In the genomic region with DNA sequence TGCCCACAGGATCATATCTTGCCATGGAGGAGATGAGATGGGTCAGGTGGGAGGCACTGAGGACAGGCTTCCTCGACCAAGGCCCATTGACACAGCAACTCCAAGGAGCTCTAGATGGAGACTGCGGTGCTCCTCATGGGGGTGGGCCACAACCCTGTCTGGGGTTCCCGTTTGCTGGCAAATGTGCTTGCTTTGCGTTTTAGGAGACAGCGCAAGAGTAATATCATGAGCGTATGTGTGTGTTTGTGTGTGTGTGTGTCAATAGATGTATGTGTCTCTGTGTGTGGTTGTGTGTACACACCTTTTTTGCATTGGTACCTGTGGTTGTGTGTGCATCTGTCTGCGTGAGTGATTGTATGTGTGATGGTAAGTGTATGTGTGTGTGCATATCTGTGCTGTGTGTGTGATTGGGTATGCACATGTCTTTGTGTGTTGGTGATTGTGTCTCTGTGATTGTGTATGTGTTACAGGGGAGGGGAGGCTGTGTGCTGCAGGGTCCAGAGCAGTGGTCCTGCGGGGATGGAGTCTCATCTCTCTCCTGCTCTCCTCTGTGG, we compare ENCODE assay signal across 3 cellular contexts.
A peak's percentile ranks its signal among the peaks of the same experiment; 100 is the strongest.
TF ChIP-seq lines count a peak whose summit lies in the region.

No MANE protein-coding gene starts in this region.

TF ChIP-seq in HepG2, 621 proteins besides CTCF, POLR2A, EP300 and RAD21:
- TF ChIP-seq MAFK (conservative IDR thresholded peaks at IDR 0.05 in 1 of 2, IDR thresholded peaks at IDR 0.05 in 1 of 2; ENCODE audit: low read length in 2 of 2) (peak; percentile 69 to 71), SPEN (CRISPR knock-in tag; IDR thresholded peaks at IDR 0.05; ENCODE audit: low read depth) (no peak), ZNF550 (CRISPR knock-in tag; IDR thresholded peaks at IDR 0.05; ENCODE audit: borderline replicate concordance) (no peak), ZNF484 (CRISPR knock-in tag; IDR thresholded peaks at IDR 0.05; ENCODE audit: borderline replicate concordance, low read depth) (no peak), CREM (IDR thresholded peaks at IDR 0.05) (no peak), CREM (CRISPR knock-in tag; IDR thresholded peaks at IDR 0.05) (no peak), TGIF2 (CRISPR knock-in tag; IDR thresholded peaks at IDR 0.05) (no peak), IKZF1 (IDR thresholded peaks at IDR 0.05) (peak; percentile 55; the same call in 1 of the 2 replicates), MAFF (IDR thresholded peaks at IDR 0.05; ENCODE audit: low read depth, low read length) (peak; percentile 39; the same call in 1 of the 2 replicates), JDP2 (CRISPR knock-in tag; IDR thresholded peaks at IDR 0.05; ENCODE audit: borderline replicate concordance) (no peak), ZNF274 (CRISPR knock-in tag; IDR thresholded peaks at IDR 0.05) (no peak), KMT2B (CRISPR knock-in tag; IDR thresholded peaks at IDR 0.05) (no peak), MYNN (CRISPR knock-in tag; IDR thresholded peaks at IDR 0.05; ENCODE audit: low read depth) (no peak), ARNTL (CRISPR knock-in tag; IDR thresholded peaks at IDR 0.05) (no peak), IRX3 (CRISPR knock-in tag; IDR thresholded peaks at IDR 0.05; ENCODE audit: borderline replicate concordance, low read depth) (no peak), HES4 (CRISPR knock-in tag; IDR thresholded peaks at IDR 0.05; ENCODE audit: borderline replicate concordance) (no peak)
- TF ChIP-seq, protein P1, sequence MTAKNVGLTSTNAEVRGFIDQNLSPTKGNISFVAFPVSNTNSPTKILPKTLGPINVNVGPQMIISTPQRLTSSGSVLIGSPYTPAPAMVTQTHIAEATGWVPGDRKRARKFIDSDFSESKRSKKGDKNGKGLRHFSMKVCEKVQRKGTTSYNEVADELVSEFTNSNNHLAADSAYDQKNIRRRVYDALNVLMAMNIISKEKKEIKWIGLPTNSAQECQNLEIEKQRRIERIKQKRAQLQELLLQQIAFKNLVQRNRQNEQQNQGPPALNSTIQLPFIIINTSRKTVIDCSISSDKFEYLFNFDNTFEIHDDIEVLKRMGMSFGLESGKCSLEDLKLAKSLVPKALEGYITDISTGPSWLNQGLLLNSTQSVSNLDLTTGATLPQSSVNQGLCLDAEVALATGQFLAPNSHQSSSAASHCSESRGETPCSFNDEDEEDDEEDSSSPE (CRISPR knock-in tag; IDR thresholded peaks at IDR 0.05), result no peak
TF ChIP-seq in HepG2: peak in this region for 3.

TF ChIP-seq in K562, 482 proteins besides CTCF, POLR2A, EP300 and RAD21 (continues in another document):
- TF ChIP-seq TSC22D4 (tag; IDR thresholded peaks at IDR 0.05) (no peak), TBL1XR1 (IDR thresholded peaks at IDR 0.05; ENCODE audit: low read length in 2 of 2) (no peak), C11orf30 (IDR thresholded peaks at IDR 0.05; ENCODE audit: low read depth) (peak; percentile 55; the same call in 1 of the 2 replicates), EHMT2 (IDR thresholded peaks at IDR 0.05) (no peak), PRMT5 (CRISPR knock-in tag; IDR thresholded peaks at IDR 0.05) (no peak)
- TF ChIP-seq, protein P2, sequence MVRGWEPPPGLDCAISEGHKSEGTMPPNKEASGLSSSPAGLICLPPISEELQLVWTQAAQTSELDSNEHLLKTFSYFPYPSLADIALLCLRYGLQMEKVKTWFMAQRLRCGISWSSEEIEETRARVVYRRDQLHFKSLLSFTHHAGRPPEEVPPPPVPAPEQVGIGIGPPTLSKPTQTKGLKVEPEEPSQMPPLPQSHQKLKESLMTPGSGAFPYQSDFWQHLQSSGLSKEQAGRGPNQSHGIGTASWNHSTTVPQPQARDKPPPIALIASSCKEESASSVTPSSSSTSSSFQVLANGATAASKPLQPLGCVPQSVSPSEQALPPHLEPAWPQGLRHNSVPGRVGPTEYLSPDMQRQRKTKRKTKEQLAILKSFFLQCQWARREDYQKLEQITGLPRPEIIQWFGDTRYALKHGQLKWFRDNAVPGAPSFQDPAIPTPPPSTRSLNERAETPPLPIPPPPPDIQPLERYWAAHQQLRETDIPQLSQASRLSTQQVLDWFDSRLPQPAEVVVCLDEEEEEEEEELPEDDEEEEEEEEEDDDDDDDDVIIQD (CRISPR knock-in tag; IDR thresholded peaks at IDR 0.05), result no peak
- TF ChIP-seq, protein P3, sequence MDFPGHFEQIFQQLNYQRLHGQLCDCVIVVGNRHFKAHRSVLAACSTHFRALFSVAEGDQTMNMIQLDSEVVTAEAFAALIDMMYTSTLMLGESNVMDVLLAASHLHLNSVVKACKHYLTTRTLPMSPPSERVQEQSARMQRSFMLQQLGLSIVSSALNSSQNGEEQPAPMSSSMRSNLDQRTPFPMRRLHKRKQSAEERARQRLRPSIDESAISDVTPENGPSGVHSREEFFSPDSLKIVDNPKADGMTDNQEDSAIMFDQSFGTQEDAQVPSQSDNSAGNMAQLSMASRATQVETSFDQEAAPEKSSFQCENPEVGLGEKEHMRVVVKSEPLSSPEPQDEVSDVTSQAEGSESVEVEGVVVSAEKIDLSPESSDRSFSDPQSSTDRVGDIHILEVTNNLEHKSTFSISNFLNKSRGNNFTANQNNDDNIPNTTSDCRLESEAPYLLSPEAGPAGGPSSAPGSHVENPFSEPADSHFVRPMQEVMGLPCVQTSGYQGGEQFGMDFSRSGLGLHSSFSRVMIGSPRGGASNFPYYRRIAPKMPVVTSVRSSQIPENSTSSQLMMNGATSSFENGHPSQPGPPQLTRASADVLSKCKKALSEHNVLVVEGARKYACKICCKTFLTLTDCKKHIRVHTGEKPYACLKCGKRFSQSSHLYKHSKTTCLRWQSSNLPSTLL (IDR thresholded peaks at IDR 0.05), result no peak
- TF ChIP-seq, protein P4, sequence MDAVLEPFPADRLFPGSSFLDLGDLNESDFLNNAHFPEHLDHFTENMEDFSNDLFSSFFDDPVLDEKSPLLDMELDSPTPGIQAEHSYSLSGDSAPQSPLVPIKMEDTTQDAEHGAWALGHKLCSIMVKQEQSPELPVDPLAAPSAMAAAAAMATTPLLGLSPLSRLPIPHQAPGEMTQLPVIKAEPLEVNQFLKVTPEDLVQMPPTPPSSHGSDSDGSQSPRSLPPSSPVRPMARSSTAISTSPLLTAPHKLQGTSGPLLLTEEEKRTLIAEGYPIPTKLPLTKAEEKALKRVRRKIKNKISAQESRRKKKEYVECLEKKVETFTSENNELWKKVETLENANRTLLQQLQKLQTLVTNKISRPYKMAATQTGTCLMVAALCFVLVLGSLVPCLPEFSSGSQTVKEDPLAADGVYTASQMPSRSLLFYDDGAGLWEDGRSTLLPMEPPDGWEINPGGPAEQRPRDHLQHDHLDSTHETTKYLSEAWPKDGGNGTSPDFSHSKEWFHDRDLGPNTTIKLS (IDR thresholded peaks at IDR 0.05; ENCODE audit: borderline replicate concordance, low read depth), result no peak
- TF ChIP-seq, protein P5, sequence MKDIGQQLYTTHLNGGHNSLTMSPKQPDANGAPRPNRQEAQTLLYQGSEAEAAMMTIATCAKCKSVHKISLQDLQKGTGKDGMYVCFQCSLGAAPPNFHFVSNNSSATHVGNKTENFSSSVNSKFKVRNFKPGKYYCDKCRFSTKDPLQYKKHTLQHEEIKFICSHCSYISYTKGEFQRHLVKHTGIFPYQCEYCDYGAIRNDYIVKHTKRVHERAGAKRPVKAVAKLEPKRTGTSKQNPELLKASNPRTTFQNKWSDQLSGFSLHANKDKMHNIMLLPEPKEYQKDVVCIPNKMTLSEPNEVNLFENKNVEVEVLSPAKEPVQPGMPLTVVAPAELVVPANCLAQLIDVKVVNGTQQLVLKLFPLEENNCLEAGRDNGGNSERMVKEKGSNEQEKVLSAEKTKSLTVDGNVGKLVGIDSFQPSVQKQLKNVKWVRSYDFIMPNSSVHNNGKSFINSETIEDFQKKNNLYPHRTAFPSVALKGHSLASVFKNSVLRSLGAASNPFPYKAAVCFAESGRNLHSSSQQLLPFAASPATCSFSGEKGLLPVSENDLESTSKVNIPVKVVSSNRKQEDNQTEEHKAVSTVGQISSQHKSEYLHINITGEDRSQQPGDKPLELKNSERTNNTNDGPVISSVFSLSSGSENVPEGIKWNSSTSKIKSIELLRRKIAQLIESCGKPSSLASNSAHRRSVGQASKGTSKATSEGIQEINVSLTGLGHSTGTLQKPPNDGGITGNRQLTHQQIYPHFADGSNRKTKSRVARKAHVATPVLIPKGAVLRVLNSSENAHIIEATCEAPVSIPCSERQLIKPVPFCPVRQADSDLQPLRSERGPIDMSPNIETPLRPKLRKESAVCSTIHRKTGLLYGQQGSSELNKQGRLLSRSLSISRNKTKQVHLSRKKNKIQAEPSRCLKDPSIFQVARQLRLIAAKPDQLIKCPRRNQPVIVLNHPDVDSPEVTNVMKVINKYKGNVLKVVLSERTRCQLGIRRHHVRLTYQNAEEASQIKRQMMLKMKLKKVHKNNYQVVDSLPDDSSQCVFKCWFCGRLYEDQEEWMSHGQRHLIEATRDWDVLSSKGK (CRISPR knock-in tag; IDR thresholded peaks at IDR 0.05), result no peak

TF ChIP-seq in GM23338, 12 proteins besides CTCF, POLR2A, EP300 and RAD21:
- no peak for TF ChIP-seq CREB1 (CRISPR knock-in tag; IDR thresholded peaks at IDR 0.05; ENCODE audit: low read depth)
